In the genomic region with DNA sequence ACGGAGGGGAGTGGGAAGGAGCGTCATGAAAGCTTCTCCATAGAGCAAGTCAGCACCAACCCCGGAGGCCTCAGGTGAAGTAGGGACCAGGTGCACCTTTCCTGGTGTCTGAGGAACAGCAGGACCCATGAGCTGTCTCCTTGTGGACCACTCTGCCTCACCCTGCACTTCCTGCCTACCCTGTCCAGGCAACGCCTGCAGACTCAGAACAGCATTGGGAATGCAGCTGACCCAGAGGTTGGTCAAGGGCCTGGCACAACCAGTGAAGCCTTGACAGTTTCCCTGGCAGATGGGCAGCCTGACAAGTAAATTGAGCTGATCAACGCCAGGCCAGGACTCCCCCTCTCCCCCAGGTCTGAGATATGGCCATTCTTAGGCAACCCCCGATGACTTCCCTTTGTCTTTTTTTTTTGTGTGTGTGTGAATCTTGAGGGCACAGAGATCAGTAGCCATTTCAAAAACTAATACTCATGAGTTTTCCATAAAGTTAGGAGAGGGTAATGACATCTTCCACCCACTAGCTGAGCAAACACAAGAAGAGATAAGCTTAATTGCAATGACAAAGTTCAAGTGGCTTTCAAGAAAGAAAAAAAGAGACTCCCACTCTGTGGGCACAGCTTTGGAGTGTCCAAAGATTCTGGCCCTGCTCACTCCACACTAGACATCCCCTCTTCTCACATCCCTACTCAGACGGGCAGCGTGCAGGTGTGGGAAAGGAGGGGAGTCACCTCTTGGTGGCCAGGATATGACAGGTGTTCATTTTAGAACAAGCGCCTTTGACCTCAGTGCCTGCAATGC, we compare ENCODE assay signal across 1 cellular context.
TF ChIP-seq lines count a peak whose summit lies in the region.

No MANE protein-coding gene starts in this region.

TF ChIP-seq in HepG2, 621 proteins besides CTCF, POLR2A, EP300 and RAD21 (continued from another document and continues in another):
- TF ChIP-seq, protein P1, sequence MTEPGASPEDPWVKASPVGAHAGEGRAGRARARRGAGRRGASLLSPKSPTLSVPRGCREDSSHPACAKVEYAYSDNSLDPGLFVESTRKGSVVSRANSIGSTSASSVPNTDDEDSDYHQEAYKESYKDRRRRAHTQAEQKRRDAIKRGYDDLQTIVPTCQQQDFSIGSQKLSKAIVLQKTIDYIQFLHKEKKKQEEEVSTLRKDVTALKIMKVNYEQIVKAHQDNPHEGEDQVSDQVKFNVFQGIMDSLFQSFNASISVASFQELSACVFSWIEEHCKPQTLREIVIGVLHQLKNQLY (CRISPR knock-in tag; IDR thresholded peaks at IDR 0.05), result 0 out of 2 replicates have a peak, but pooled peaks have one; percentile 34
- no peak for TF ChIP-seq TOPORS (CRISPR knock-in tag; IDR thresholded peaks at IDR 0.05)
- TF ChIP-seq FOXA3 (CRISPR knock-in tag; IDR thresholded peaks at IDR 0.05), result peak; percentile 70
- TF ChIP-seq, protein P2, sequence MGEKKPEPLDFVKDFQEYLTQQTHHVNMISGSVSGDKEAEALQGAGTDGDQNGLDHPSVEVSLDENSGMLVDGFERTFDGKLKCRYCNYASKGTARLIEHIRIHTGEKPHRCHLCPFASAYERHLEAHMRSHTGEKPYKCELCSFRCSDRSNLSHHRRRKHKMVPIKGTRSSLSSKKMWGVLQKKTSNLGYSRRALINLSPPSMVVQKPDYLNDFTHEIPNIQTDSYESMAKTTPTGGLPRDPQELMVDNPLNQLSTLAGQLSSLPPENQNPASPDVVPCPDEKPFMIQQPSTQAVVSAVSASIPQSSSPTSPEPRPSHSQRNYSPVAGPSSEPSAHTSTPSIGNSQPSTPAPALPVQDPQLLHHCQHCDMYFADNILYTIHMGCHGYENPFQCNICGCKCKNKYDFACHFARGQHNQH (CRISPR knock-in tag; IDR thresholded peaks at IDR 0.05), result no peak
- peak; percentile 73; the same call in 1 of the 2 replicates for TF ChIP-seq HDAC2 (CRISPR knock-in tag; IDR thresholded peaks at IDR 0.05)
- peak; percentile 67; the same call in 1 of the 2 replicates for TF ChIP-seq ZNF430 (CRISPR knock-in tag; IDR thresholded peaks at IDR 0.05)
- no peak for TF ChIP-seq ZNF496 (CRISPR knock-in tag; IDR thresholded peaks at IDR 0.05; ENCODE audit: insufficient replicate concordance)
- peak; percentile 42; the same call in 1 of the 2 replicates for TF ChIP-seq ZNF605 (CRISPR knock-in tag; IDR thresholded peaks at IDR 0.05)
- TF ChIP-seq, protein P3, sequence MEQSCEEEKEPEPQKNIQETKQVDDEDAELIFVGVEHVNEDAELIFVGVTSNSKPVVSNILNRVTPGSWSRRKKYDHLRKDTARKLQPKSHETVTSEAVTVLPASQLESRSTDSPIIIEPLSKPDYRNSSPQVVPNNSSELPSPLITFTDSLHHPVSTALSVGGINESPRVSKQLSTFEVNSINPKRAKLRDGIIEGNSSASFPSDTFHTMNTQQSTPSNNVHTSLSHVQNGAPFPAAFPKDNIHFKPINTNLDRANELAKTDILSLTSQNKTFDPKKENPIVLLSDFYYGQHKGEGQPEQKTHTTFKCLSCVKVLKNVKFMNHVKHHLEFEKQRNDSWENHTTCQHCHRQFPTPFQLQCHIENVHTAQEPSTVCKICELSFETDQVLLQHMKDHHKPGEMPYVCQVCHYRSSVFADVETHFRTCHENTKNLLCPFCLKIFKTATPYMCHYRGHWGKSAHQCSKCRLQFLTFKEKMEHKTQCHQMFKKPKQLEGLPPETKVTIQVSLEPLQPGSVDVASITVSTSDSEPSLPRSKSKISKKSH (CRISPR knock-in tag; IDR thresholded peaks at IDR 0.05; ENCODE audit: borderline replicate concordance), result no peak
- TF ChIP-seq ISL2 (CRISPR knock-in tag; IDR thresholded peaks at IDR 0.05), result peak; percentile 97
- TF ChIP-seq, protein P4, sequence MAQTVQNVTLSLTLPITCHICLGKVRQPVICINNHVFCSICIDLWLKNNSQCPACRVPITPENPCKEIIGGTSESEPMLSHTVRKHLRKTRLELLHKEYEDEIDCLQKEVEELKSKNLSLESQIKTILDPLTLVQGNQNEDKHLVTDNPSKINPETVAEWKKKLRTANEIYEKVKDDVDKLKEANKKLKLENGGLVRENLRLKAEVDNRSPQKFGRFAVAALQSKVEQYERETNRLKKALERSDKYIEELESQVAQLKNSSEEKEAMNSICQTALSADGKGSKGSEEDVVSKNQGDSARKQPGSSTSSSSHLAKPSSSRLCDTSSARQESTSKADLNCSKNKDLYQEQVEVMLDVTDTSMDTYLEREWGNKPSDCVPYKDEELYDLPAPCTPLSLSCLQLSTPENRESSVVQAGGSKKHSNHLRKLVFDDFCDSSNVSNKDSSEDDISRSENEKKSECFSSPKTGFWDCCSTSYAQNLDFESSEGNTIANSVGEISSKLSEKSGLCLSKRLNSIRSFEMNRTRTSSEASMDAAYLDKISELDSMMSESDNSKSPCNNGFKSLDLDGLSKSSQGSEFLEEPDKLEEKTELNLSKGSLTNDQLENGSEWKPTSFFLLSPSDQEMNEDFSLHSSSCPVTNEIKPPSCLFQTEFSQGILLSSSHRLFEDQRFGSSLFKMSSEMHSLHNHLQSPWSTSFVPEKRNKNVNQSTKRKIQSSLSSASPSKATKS (CRISPR knock-in tag; IDR thresholded peaks at IDR 0.05), result no peak
- TF ChIP-seq HOXD1 (CRISPR knock-in tag; IDR thresholded peaks at IDR 0.05), result peak; percentile 84; the same call in 1 of the 2 replicates
- TF ChIP-seq MEIS1 (CRISPR knock-in tag; IDR thresholded peaks at IDR 0.05; ENCODE audit: borderline replicate concordance), result peak; percentile 12; the same call in 1 of the 2 replicates
- TF ChIP-seq KMT2B (CRISPR knock-in tag; IDR thresholded peaks at IDR 0.05), result no peak
- peak; percentile 88 for TF ChIP-seq MED1 (CRISPR knock-in tag; IDR thresholded peaks at IDR 0.05)
- TF ChIP-seq, protein P5, sequence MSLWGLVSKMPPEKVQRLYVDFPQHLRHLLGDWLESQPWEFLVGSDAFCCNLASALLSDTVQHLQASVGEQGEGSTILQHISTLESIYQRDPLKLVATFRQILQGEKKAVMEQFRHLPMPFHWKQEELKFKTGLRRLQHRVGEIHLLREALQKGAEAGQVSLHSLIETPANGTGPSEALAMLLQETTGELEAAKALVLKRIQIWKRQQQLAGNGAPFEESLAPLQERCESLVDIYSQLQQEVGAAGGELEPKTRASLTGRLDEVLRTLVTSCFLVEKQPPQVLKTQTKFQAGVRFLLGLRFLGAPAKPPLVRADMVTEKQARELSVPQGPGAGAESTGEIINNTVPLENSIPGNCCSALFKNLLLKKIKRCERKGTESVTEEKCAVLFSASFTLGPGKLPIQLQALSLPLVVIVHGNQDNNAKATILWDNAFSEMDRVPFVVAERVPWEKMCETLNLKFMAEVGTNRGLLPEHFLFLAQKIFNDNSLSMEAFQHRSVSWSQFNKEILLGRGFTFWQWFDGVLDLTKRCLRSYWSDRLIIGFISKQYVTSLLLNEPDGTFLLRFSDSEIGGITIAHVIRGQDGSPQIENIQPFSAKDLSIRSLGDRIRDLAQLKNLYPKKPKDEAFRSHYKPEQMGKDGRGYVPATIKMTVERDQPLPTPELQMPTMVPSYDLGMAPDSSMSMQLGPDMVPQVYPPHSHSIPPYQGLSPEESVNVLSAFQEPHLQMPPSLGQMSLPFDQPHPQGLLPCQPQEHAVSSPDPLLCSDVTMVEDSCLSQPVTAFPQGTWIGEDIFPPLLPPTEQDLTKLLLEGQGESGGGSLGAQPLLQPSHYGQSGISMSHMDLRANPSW (CRISPR knock-in tag; IDR thresholded peaks at IDR 0.05; ENCODE audit: borderline replicate concordance), result no peak
- peak; percentile 55; the same call in 1 of the 2 replicates for TF ChIP-seq ZFX (CRISPR knock-in tag; IDR thresholded peaks at IDR 0.05; ENCODE audit: low read depth)
- TF ChIP-seq, protein P6, sequence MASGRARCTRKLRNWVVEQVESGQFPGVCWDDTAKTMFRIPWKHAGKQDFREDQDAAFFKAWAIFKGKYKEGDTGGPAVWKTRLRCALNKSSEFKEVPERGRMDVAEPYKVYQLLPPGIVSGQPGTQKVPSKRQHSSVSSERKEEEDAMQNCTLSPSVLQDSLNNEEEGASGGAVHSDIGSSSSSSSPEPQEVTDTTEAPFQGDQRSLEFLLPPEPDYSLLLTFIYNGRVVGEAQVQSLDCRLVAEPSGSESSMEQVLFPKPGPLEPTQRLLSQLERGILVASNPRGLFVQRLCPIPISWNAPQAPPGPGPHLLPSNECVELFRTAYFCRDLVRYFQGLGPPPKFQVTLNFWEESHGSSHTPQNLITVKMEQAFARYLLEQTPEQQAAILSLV (CRISPR knock-in tag; IDR thresholded peaks at IDR 0.05; ENCODE audit: borderline replicate concordance), result no peak
- no peak for TF ChIP-seq ZNF333 (CRISPR knock-in tag; IDR thresholded peaks at IDR 0.05; ENCODE audit: borderline replicate concordance)
- peak; percentile 38; the same call in 1 of the 2 replicates for TF ChIP-seq ZNF350 (CRISPR knock-in tag; IDR thresholded peaks at IDR 0.05; ENCODE audit: borderline replicate concordance, low read depth)
- TF ChIP-seq SP4 (CRISPR knock-in tag; IDR thresholded peaks at IDR 0.05), result no peak
- TF ChIP-seq, protein P7, sequence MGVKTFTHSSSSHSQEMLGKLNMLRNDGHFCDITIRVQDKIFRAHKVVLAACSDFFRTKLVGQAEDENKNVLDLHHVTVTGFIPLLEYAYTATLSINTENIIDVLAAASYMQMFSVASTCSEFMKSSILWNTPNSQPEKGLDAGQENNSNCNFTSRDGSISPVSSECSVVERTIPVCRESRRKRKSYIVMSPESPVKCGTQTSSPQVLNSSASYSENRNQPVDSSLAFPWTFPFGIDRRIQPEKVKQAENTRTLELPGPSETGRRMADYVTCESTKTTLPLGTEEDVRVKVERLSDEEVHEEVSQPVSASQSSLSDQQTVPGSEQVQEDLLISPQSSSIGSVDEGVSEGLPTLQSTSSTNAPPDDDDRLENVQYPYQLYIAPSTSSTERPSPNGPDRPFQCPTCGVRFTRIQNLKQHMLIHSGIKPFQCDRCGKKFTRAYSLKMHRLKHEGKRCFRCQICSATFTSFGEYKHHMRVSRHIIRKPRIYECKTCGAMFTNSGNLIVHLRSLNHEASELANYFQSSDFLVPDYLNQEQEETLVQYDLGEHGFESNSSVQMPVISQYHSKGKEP (CRISPR knock-in tag; IDR thresholded peaks at IDR 0.05), result no peak
- TF ChIP-seq, protein P8, sequence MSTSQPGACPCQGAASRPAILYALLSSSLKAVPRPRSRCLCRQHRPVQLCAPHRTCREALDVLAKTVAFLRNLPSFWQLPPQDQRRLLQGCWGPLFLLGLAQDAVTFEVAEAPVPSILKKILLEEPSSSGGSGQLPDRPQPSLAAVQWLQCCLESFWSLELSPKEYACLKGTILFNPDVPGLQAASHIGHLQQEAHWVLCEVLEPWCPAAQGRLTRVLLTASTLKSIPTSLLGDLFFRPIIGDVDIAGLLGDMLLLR (CRISPR knock-in tag; IDR thresholded peaks at IDR 0.05), result no peak
- TF ChIP-seq ASH2L (IDR thresholded peaks at IDR 0.05; ENCODE audit: insufficient read length, low read depth, low read length), result peak; percentile 52
- peak; percentile 75; the same call in 1 of the 2 replicates for TF ChIP-seq NFIC (IDR thresholded peaks at IDR 0.05; ENCODE audit: low read length)
- TF ChIP-seq ZNF234 (CRISPR knock-in tag; conservative IDR thresholded peaks at IDR 0.05), result no peak
- TF ChIP-seq, protein P9, sequence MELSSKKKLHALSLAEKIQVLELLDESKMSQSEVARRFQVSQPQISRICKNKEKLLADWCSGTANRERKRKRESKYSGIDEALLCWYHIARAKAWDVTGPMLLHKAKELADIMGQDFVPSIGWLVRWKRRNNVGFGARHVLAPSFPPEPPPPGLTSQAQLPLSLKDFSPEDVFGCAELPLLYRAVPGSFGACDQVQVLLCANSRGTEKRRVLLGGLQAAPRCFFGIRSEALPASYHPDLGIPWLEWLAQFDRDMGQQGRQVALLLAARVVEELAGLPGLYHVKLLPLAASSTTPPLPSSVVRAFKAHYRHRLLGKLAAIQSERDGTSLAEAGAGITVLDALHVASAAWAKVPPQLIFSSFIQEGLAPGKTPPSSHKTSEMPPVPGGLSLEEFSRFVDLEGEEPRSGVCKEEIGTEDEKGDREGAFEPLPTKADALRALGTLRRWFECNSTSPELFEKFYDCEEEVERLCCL (CRISPR knock-in tag; IDR thresholded peaks at IDR 0.05; ENCODE audit: borderline replicate concordance), result no peak
- TF ChIP-seq, protein P10, sequence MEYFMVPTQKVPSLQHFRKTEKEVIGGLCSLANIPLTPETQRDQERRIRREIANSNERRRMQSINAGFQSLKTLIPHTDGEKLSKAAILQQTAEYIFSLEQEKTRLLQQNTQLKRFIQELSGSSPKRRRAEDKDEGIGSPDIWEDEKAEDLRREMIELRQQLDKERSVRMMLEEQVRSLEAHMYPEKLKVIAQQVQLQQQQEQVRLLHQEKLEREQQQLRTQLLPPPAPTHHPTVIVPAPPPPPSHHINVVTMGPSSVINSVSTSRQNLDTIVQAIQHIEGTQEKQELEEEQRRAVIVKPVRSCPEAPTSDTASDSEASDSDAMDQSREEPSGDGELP (IDR thresholded peaks at IDR 0.05; ENCODE audit: borderline replicate concordance, low read depth), result peak; percentile 30; the same call in 1 of the 2 replicates
- TF ChIP-seq, protein P11, sequence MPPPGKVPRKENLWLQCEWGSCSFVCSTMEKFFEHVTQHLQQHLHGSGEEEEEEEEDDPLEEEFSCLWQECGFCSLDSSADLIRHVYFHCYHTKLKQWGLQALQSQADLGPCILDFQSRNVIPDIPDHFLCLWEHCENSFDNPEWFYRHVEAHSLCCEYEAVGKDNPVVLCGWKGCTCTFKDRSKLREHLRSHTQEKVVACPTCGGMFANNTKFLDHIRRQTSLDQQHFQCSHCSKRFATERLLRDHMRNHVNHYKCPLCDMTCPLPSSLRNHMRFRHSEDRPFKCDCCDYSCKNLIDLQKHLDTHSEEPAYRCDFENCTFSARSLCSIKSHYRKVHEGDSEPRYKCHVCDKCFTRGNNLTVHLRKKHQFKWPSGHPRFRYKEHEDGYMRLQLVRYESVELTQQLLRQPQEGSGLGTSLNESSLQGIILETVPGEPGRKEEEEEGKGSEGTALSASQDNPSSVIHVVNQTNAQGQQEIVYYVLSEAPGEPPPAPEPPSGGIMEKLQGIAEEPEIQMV (CRISPR knock-in tag; IDR thresholded peaks at IDR 0.05; ENCODE audit: low read depth), result no peak
- TF ChIP-seq HNF4G (IDR thresholded peaks at IDR 0.05; ENCODE audit: borderline replicate concordance, low read depth, low read length), result peak; percentile 84
- TF ChIP-seq HNF4G (CRISPR knock-in tag; IDR thresholded peaks at IDR 0.05; ENCODE audit: borderline replicate concordance, low read depth), result peak; percentile 20; the same call in 1 of the 2 replicates
- TF ChIP-seq NR2C2 (CRISPR knock-in tag; IDR thresholded peaks at IDR 0.05; ENCODE audit: borderline replicate concordance), result peak; percentile 66
- 0 out of 2 replicates have a peak, but pooled peaks have one; percentile 20 for TF ChIP-seq THAP11 (CRISPR knock-in tag; IDR thresholded peaks at IDR 0.05)
- TF ChIP-seq, protein P12, sequence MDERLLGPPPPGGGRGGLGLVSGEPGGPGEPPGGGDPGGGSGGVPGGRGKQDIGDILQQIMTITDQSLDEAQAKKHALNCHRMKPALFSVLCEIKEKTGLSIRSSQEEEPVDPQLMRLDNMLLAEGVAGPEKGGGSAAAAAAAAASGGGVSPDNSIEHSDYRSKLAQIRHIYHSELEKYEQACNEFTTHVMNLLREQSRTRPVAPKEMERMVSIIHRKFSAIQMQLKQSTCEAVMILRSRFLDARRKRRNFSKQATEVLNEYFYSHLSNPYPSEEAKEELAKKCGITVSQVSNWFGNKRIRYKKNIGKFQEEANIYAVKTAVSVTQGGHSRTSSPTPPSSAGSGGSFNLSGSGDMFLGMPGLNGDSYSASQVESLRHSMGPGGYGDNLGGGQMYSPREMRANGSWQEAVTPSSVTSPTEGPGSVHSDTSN (CRISPR knock-in tag; IDR thresholded peaks at IDR 0.05), result no peak
- TF ChIP-seq, protein P13, sequence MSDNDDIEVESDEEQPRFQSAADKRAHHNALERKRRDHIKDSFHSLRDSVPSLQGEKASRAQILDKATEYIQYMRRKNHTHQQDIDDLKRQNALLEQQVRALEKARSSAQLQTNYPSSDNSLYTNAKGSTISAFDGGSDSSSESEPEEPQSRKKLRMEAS (IDR thresholded peaks at IDR 0.05), result peak; percentile 24; the same call in 1 of the 2 replicates
- no peak for TF ChIP-seq KLF11 (CRISPR knock-in tag; IDR thresholded peaks at IDR 0.05)
- TF ChIP-seq NCOA2 (CRISPR knock-in tag; IDR thresholded peaks at IDR 0.05), result peak; percentile 78
